9 cellular contexts compared by ENCODE assay signal in the genomic region with DNA sequence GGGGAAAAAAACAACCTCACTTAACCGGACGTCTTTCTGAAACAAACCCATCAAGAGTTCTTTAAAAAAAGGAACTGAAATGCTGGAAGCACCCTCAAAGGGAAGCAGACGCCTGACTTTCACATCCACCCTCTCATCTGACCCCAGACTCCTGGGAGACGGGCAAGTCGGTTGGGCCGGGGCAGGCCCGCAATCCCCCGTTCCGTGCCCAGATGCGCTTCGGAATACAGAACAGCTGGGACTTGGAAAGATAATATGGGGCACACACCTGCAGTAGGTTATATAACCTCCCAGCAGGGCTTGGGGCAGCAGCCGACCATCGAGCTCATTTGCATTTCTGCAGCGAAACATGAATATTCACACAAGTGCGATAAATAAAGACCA. TPM values are rescaled to one million over a fixed set of nuclear protein-coding genes. Genes with fewer than 3 reads are reported as not detected.
DNase-seq lines count a peak whose midpoint lies in the region; ATAC-seq, FAIRE-seq and TF ChIP-seq lines count a peak whose summit lies in the region.
"Had no signal": no experiment of that assay in that cellular context is flagged by ENCODE, and none has a peak within 500 bp of the region (broad histone marks: within the 10 kb centered on the region; RNA-seq: fewer than 3 reads in every experiment).

No MANE protein-coding gene starts in this region.

- intact Hi-C loops in lower lobe of right lung (cut with DNase I) = no loop called here

- H3K4me3 ChIP-seq in lower lobe of right lung = no peak overlapping the region
- H3K4me3 ChIP-seq: sigmoid colon had no signal

- H3K27ac ChIP-seq in lower lobe of right lung = no peak overlapping the region
- H3K27ac ChIP-seq: sigmoid colon had no signal

- no peaks in the 10 kb centered on the region for H3K27me3 Mint-ChIP-seq in T-helper 17 cell

- peaks cover 68% of the 10 kb centered on the region for H3K4me1 ChIP-seq in lower lobe of right lung

- H3K36me3 Mint-ChIP-seq in T-helper 17 cell (ENCODE audit: low read depth) = no peaks in the 10 kb centered on the region

- FAIRE-seq in RCC 7860 (lab: Jason Lieb, UNC) = no peak

- H3K4me3 Mint-ChIP-seq in T-helper 17 cell = peak overlapping the region; percentile 73

- H3K4me1 Mint-ChIP-seq in T-helper 17 cell = peaks cover 23% of the 10 kb centered on the region

- no peaks in the 10 kb centered on the region for H3K9me3 ChIP-seq in T-helper 17 cell (ENCODE audit: control insufficient read depth, low read length, poor library complexity, severe bottlenecking)
- no peaks in the 10 kb centered on the region for H3K9me3 ChIP-seq in lower lobe of right lung
- H3K9me3 ChIP-seq: sigmoid colon had no signal

- no peak for TF ChIP-seq CTCF in GM20000 (IDR thresholded peaks at IDR 0.05; ENCODE audit: extremely low read depth, missing control alignments)
- no peak for TF ChIP-seq CTCF in lower lobe of right lung (IDR thresholded peaks at IDR 0.05)

- H3K36me3 ChIP-seq in lower lobe of right lung = peaks cover 7% of the 10 kb centered on the region
- H3K36me3 ChIP-seq: sigmoid colon had no signal

- no peaks in the 10 kb centered on the region for H3K27me3 ChIP-seq in lower lobe of right lung (ENCODE audit: low read depth)

- peak; percentile 32 for DNase-seq in Ammon's horn (ENCODE audit: low spot score)
- DNase-seq in GM20000 (ENCODE audit: low spot score) = peak; percentile 61
- DNase-seq in T-helper 17 cell = no peak
- DNase-seq in lower lobe of right lung = peak; percentile 53
- no peak for DNase-seq in RCC 7860 (ENCODE audit: low spot score)
- no peak for DNase-seq in stimulated activated CD4-positive, alpha-beta T cell treated with anti-CD3 and anti-CD28 coated beads, Interleukin-4, amount 100 ng/mL, for 24 hours
- no peak for DNase-seq in stimulated activated CD4-positive, alpha-beta T cell treated with anti-CD3 and anti-CD28 coated beads, Interleukin-4, amount 100 ng/mL, for 1 hour
- DNase-seq: sigmoid colon had no signal

- ATAC-seq in T-helper 17 cell (no peak), lower lobe of right lung (no peak), HG03378 (IDR thresholded peaks at IDR 0.05; ENCODE audit: unreplicated experiment) (no peak)

- H3K27ac Mint-ChIP-seq in T-helper 17 cell = no peak overlapping the region

RNA-seq across cellular contexts. Expression of gene ARHGAP27, which starts 3.7 kb away (rescaled TPM):
- total RNA-seq in T-helper 17 cell (10 to 100 TPM; 42.0 to 55.4 TPM), lower lobe of right lung (71.0 TPM)

Comparison
In these comparisons a context has a peak if more than half of its experiments do, and no peak if none do; other contexts are left out.
1. DNase-seq: peak in Ammon's horn (single experiment), GM20000 (single experiment) and lower lobe of right lung (single experiment); none in T-helper 17 cell (0 of 3), RCC 7860 (single experiment), stimulated activated CD4-positive, alpha-beta T cell treated with anti-CD3 and anti-CD28 coated beads, Interleukin-4, amount 100 ng/mL, for 24 hours (single experiment) and stimulated activated CD4-positive, alpha-beta T cell treated with anti-CD3 and anti-CD28 coated beads, Interleukin-4, amount 100 ng/mL, for 1 hour (single experiment).